In genomic region chr11:65218446-65218845, GRCh38 we compare ENCODE assay signal across 21 cellular contexts. TPM values are rescaled to one million over a fixed set of nuclear protein-coding genes. Genes with fewer than 3 reads are reported as not detected.
DNase-seq lines count a peak whose midpoint lies in the region; ATAC-seq and TF ChIP-seq lines count a peak whose summit lies in the region.
"Had no signal": no experiment of that assay in that cellular context is flagged by ENCODE, and none has a peak within 500 bp of the region (broad histone marks: within the 10 kb centered on the region; RNA-seq: fewer than 3 reads in every experiment).

No MANE protein-coding gene starts in this region.

- no peak overlapping the region for H3K56ac ChIP-seq in H9 (ENCODE audit: insufficient read length, low read depth, low read length)
- H3K56ac ChIP-seq in mesendoderm (ENCODE audit: low read length): peak overlapping the region; percentile 25

- DNase-seq in H9: no peak
- no peak for DNase-seq in WERI-Rb-1
- DNase-seq in mesendoderm: no peak
- DNase-seq in type B pancreatic cell (ENCODE audit: extremely low spot score, unreplicated experiment): no peak
- DNase-seq in glutamatergic neuron: no peak
- no peak for DNase-seq in NCI-H69 (lab: John Stamatoyannopoulos, UW)
- DNase-seq: COR-L47, DMS79, H7, NCI-H1105, NCI-H1694 treated with DMSO at 0.1 percent for 48 hours, NCI-H2081 treated with DMSO at 0.1 percent for 48 hours, NCI-H446, NCI-H526, OCI-M1, SHP77 had no signal

- no peak overlapping the region for H2BK20ac ChIP-seq in H9 (ENCODE audit: low read depth, low read length, poor library complexity, severe bottlenecking)

- H3K23me2 ChIP-seq in H9 (ENCODE audit: insufficient read length, low read depth, low read length, poor library complexity, severe bottlenecking): peaks cover 6% of the 10 kb centered on the region

- H3T11ph ChIP-seq in H9 (ENCODE audit: low read length): no peak overlapping the region

- H3K36me3 Mint-ChIP-seq in H9 (ENCODE audit: insufficient read depth in 1 of 3, low read depth in 3 of 3) (peaks cover 1 to 10% (median 3%) of the 10 kb centered on the region in 3 experiments; a peak in 5 of 7 replicates), type B pancreatic cell (peaks cover 5% of the 10 kb centered on the region), glutamatergic neuron (ENCODE audit: unreplicated experiment) (peaks cover 5% of the 10 kb centered on the region)

- H3K9me3 ChIP-seq in H9 (ENCODE audit: control insufficient read depth, low read depth, low read length) (no peaks in the 10 kb centered on the region), WERI-Rb-1 (ENCODE audit: severe bottlenecking) (no peaks in the 10 kb centered on the region)

- H3K36me3 ChIP-seq in WERI-Rb-1 (no peaks in the 10 kb centered on the region), mesendoderm (ENCODE audit: control insufficient read depth, insufficient read depth, low read length) (no peaks in the 10 kb centered on the region)

- H3K79me2 ChIP-seq in H9 (ENCODE audit: insufficient read depth, low read length) (no peaks in the 10 kb centered on the region), mesendoderm (ENCODE audit: control insufficient read depth, insufficient read depth, low read length) (no peaks in the 10 kb centered on the region)

- no peak overlapping the region for H3K9ac ChIP-seq in H9 (ENCODE audit: extremely low read depth, insufficient read length, low read length)
- no peak overlapping the region for H3K9ac ChIP-seq in mesendoderm (ENCODE audit: low read length)
- H3K9ac ChIP-seq: KMS-11 had no signal

- H2AK5ac ChIP-seq in H9 (ENCODE audit: insufficient read length, low read length): no peak overlapping the region
- no peak overlapping the region for H2AK5ac ChIP-seq in mesendoderm (ENCODE audit: low read length)

- H3K4me3 ChIP-seq in WERI-Rb-1 (ENCODE audit: low read depth, low read length): no peak overlapping the region
- no peak overlapping the region for H3K4me3 ChIP-seq in mesendoderm (ENCODE audit: low read length)
- H3K4me3 ChIP-seq: SK-N-MC had no signal

- H3K4me1 Mint-ChIP-seq in H9 (peaks cover 13 to 34% of the 10 kb centered on the region in 2 experiments), type B pancreatic cell (ENCODE audit: unreplicated experiment) (peaks cover 19% of the 10 kb centered on the region), glutamatergic neuron (ENCODE audit: low read depth, unreplicated experiment) (peaks cover 2% of the 10 kb centered on the region)

- H3K4me1 ChIP-seq in H9 (ENCODE audit: insufficient read depth, low read length): peaks cover 4% of the 10 kb centered on the region; the same call in 1 of the 2 replicates
- H3K4me1 ChIP-seq in mesendoderm (ENCODE audit: control insufficient read depth, low read depth, low read length): peaks cover 2% of the 10 kb centered on the region

- H3K18ac ChIP-seq in H9 (ENCODE audit: insufficient read length, low read depth, low read length) (no peak overlapping the region), mesendoderm (ENCODE audit: low read length) (no peak overlapping the region)

- H2BK15ac ChIP-seq in H9 (ENCODE audit: low read depth, low read length): no peak overlapping the region
- H2BK15ac ChIP-seq in mesendoderm (replicated peaks; ENCODE audit: low read depth): no peak overlapping the region

- ATAC-seq in HG02642 (IDR thresholded peaks at IDR 0.05; ENCODE audit: poor library complexity, unreplicated experiment): no peak

- no peak overlapping the region for H3K14ac ChIP-seq in H9 (ENCODE audit: insufficient read depth, low read length)

- no peak overlapping the region for H4K8ac ChIP-seq in H9 (replicated peaks; ENCODE audit: insufficient read length, low read depth, low read length)
- no peak overlapping the region for H4K8ac ChIP-seq in mesendoderm (ENCODE audit: low read depth, low read length)

- H3K27me3 ChIP-seq in H9 (ENCODE audit: insufficient read depth, low read length) (no peaks in the 10 kb centered on the region), WERI-Rb-1 (ENCODE audit: insufficient read depth, low read depth, severe bottlenecking) (no peaks in the 10 kb centered on the region), mesendoderm (ENCODE audit: insufficient read depth, low read length, poor library complexity) (no peaks in the 10 kb centered on the region)

- H3K23ac ChIP-seq in H9 (ENCODE audit: insufficient read length, low read depth, low read length) (no peak overlapping the region), mesendoderm (ENCODE audit: low read length) (no peak overlapping the region)

- no peak overlapping the region for H2BK12ac ChIP-seq in H9 (ENCODE audit: insufficient read length, low read depth, low read length)

- H3K27me3 Mint-ChIP-seq in H9 (ENCODE audit: low read depth) (no peaks in the 10 kb centered on the region), type B pancreatic cell (no peaks in the 10 kb centered on the region), glutamatergic neuron (ENCODE audit: unreplicated experiment) (peaks cover 6% of the 10 kb centered on the region)
- H3K27me3 Mint-ChIP-seq: CD4-positive, alpha-beta T cell had no signal

- H2BK5ac ChIP-seq in H9 (ENCODE audit: insufficient read length, low read length) (no peak overlapping the region), mesendoderm (ENCODE audit: low read length) (no peak overlapping the region)

- no peak overlapping the region for H4K91ac ChIP-seq in H9 (ENCODE audit: insufficient read length, low read depth, low read length)

- H3K9me3 Mint-ChIP-seq in H9 (peaks cover 0 to 3% of the 10 kb centered on the region in 2 experiments; a peak in 1 of 5 replicates), type B pancreatic cell (no peaks in the 10 kb centered on the region), glutamatergic neuron (ENCODE audit: unreplicated experiment) (peaks cover 7% of the 10 kb centered on the region)
- H3K9me3 Mint-ChIP-seq: CD4-positive, alpha-beta T cell had no signal

- H3K4ac ChIP-seq in H9 (ENCODE audit: low read depth, low read length): no peak overlapping the region
- no peak overlapping the region for H3K4ac ChIP-seq in mesendoderm (ENCODE audit: low read depth, low read length)

- no peak overlapping the region; a peak in 1 of 5 replicates for H3K4me3 Mint-ChIP-seq in H9
- no peak overlapping the region for H3K4me3 Mint-ChIP-seq in type B pancreatic cell
- no peak overlapping the region for H3K4me3 Mint-ChIP-seq in glutamatergic neuron (ENCODE audit: unreplicated experiment)
- H3K4me3 Mint-ChIP-seq: CD4-positive, alpha-beta T cell had no signal

- no peak for TF ChIP-seq CTCF in H9 (conservative IDR thresholded peaks at IDR 0.05)
- TF ChIP-seq CTCF in WERI-Rb-1 (IDR thresholded peaks at IDR 0.05; ENCODE audit: low read depth, low read length): no peak
- no peak for TF ChIP-seq CTCF in type B pancreatic cell (conservative IDR thresholded peaks at IDR 0.05)
- TF ChIP-seq CTCF in glutamatergic neuron (IDR thresholded peaks at IDR 0.05; ENCODE audit: partially characterized antibody, unreplicated experiment): no peak

- no peak overlapping the region for H2AFZ ChIP-seq in H9 (ENCODE audit: low read length)

- H3K27ac Mint-ChIP-seq in H9 (peak overlapping the region in 2 of 3 experiments; percentile 20 to 28; a peak in 2 of 7 replicates), type B pancreatic cell (peak overlapping the region; percentile 64), glutamatergic neuron (ENCODE audit: unreplicated experiment) (no peak overlapping the region)
- H3K27ac Mint-ChIP-seq: CD4-positive, alpha-beta T cell had no signal

- no CpG with 5 or more reads among the region's 9 CpGs for WGBS in H9 (ENCODE audit: extremely low coverage, insufficient read length, low lambda C conversion rate)
- no CpG with 5 or more reads among the region's 9 CpGs for WGBS in mesendoderm (ENCODE audit: extremely low coverage, insufficient coverage, low lambda C conversion rate)

- H2BK120ac ChIP-seq in H9 (ENCODE audit: low read depth, low read length, poor library complexity, severe bottlenecking) (no peak overlapping the region), mesendoderm (ENCODE audit: low read depth, low read length) (no peak overlapping the region)

- H3K27ac ChIP-seq in H9 (ENCODE audit: insufficient read length, low read depth, low read length) (no peak overlapping the region), WERI-Rb-1 (peak overlapping the region; percentile 64; the same call in 1 of the 2 replicates), mesendoderm (ENCODE audit: low read depth, low read length) (no peak overlapping the region)
- H3K27ac ChIP-seq: KMS-11, SK-N-MC had no signal

- no peaks in the 10 kb centered on the region for H4K20me1 ChIP-seq in H9 (ENCODE audit: control insufficient read depth, insufficient read depth, insufficient read length)

- H4K5ac ChIP-seq in H9 (ENCODE audit: insufficient read length, low read depth, low read length) (no peak overlapping the region), mesendoderm (ENCODE audit: low read length) (no peak overlapping the region)

- H3K79me1 ChIP-seq in H9 (ENCODE audit: insufficient read depth, low read depth, low read length, poor library complexity, severe bottlenecking) (no peaks in the 10 kb centered on the region), mesendoderm (ENCODE audit: low read length) (no peaks in the 10 kb centered on the region)

- no peak overlapping the region for H3K4me2 ChIP-seq in H9 (ENCODE audit: insufficient read depth, insufficient read length, low read length)
- H3K4me2 ChIP-seq in mesendoderm (ENCODE audit: low read length): no peak overlapping the region
- H3K4me2 ChIP-seq: KMS-11 had no signal

RNA-seq across cellular contexts. Expression of gene CAPN1, which starts 36.7 kb away (rescaled TPM):
- 175 and 178 TPM in 2 replicates for total RNA-seq in H9 (2021)
- 90.4 TPM for polyA plus RNA-seq in mesendoderm (2013, experiment 1 of 2)
- 93.1 TPM for polyA plus RNA-seq in mesendoderm (2013, experiment 2 of 2)
- 225 and 505 TPM in 2 replicates for total RNA-seq in type B pancreatic cell (ENCODE audit: low replicate concordance)
- 234 TPM for total RNA-seq in glutamatergic neuron (ENCODE audit: unreplicated experiment)

RNA-seq across cellular contexts. Expression of gene POLA2, which starts 43.3 kb away (rescaled TPM):
- 37.7 and 41.5 TPM in 2 replicates for total RNA-seq in H9 (2021)
- 15.3 TPM for polyA plus RNA-seq in mesendoderm (2013, experiment 1 of 2)
- polyA plus RNA-seq in mesendoderm (2013, experiment 2 of 2): 15.6 TPM
- total RNA-seq in type B pancreatic cell (ENCODE audit: low replicate concordance): 18.4 and 32.4 TPM in 2 replicates
- 8.6 TPM for total RNA-seq in glutamatergic neuron (ENCODE audit: unreplicated experiment)

RNA-seq across cellular contexts. Expression of gene SPDYC, which starts 48.4 kb away (rescaled TPM):
- total RNA-seq in H9 (2021): 0.44 and 0.61 TPM in 2 replicates
- 0.07 TPM for polyA plus RNA-seq in mesendoderm (2013, experiment 1 of 2)
- 0.10 TPM for polyA plus RNA-seq in mesendoderm (2013, experiment 2 of 2)
- total RNA-seq in type B pancreatic cell (ENCODE audit: low replicate concordance): not detected in 2 replicates
- total RNA-seq in glutamatergic neuron (ENCODE audit: unreplicated experiment): not detected
- total RNA-seq: CD4-positive, alpha-beta T cell had no signal
- polyA plus RNA-seq: BJ had no signal
